Comparison of ENCODE assay signal across 14 cellular contexts in genomic region chr6:166058064-166058739, GRCh38.
DNase-seq lines count a peak whose midpoint lies in the region; ATAC-seq and TF ChIP-seq lines count a peak whose summit lies in the region.
"Had no signal": no experiment of that assay in that cellular context is flagged by ENCODE, and none has a peak within 500 bp of the region (broad histone marks: within the 10 kb centered on the region; RNA-seq: fewer than 3 reads in every experiment).

No MANE protein-coding gene starts in this region.

- H3K4me1 ChIP-seq in ovary (ENCODE audit: insufficient read depth) = peaks cover 2% of the 10 kb centered on the region

- peaks cover 15% of the 10 kb centered on the region for H3K36me3 Mint-ChIP-seq in WTC11

- CTCF ChIA-PET in WTC11 (lab: Charles Lee) = interaction anchor here (0.6 kb wide), 1 partner anchor 1864 kb away, joined by 6 read pairs; no protein-coding TSS in a partner anchor

- H3K4me3 Mint-ChIP-seq in WTC11 = no peak overlapping the region
- H3K4me3 Mint-ChIP-seq: activated CD8-positive, alpha-beta T cell treated with anti-CD3 and anti-CD28 coated beads for 36 hours; B cell; immature natural killer cell had no signal

- peak overlapping the region in 1 of 2 donors; percentile 72 for H3K27ac ChIP-seq in ovary
- H3K27ac ChIP-seq: coronary artery had no signal

- peaks cover 44% of the 10 kb centered on the region for H3K9me3 Mint-ChIP-seq in WTC11

- no peaks in the 10 kb centered on the region for H3K27me3 ChIP-seq in ovary

- no peak for TF ChIP-seq POLR2A in ovary (IDR thresholded peaks at IDR 0.05)

- H3K27ac Mint-ChIP-seq in WTC11 = no peak overlapping the region
- H3K27ac Mint-ChIP-seq: B cell, immature natural killer cell had no signal

- 20 to 24% (median 22%) methylated on average over 10 of the region's 10 CpGs for WGBS in ovary, 3 donors

- ATAC-seq in WTC11 (0 out of 2 replicates have a peak, but pooled peaks have one; percentile 36), left cardiac atrium (peak; percentile 62 to 93), GM18909 (IDR thresholded peaks at IDR 0.05; ENCODE audit: poor library complexity, unreplicated experiment) (no peak), HG03457 (IDR thresholded peaks at IDR 0.05; ENCODE audit: unreplicated experiment) (no peak)
- ATAC-seq: activated CD8-positive, alpha-beta T cell treated with anti-CD3 and anti-CD28 coated beads for 36 hours had no signal

- no peaks in the 10 kb centered on the region for H3K9me3 ChIP-seq in ovary

- intact Hi-C loops in left cardiac atrium (cut with DNase I) = no loop called here
- intact Hi-C loops in ovary (cut with DNase I) = loop anchor here in 1 of 4 donors (5.0 kb wide), 2 partner anchors 51 to 71 kb away; no protein-coding TSS in a partner anchor

- no peak for TF ChIP-seq EP300 in ovary (IDR thresholded peaks at IDR 0.05)

- H3K4me3 ChIP-seq in ovary = no peak overlapping the region
- H3K4me3 ChIP-seq: coronary artery had no signal

- POLR2A ChIA-PET in WTC11 (lab: Charles Lee) = no interaction called here

- peak; percentile 57 for DNase-seq in Ammon's horn (ENCODE audit: low spot score)
- no peak for DNase-seq in WTC11 (ENCODE audit: low spot score)
- DNase-seq in left cardiac atrium = peak; percentile 40
- peak; percentile 66 to 84 (median 77) for DNase-seq in ovary
- no peak for DNase-seq in DMS153 (lab: John Stamatoyannopoulos, UW)
- no peak for DNase-seq in NCI-H2171 treated with DMSO at 0.1 percent for 48 hours (lab: John Stamatoyannopoulos, UW)
- DNase-seq: activated CD8-positive, alpha-beta T cell treated with anti-CD3 and anti-CD28 coated beads for 36 hours; immature natural killer cell; NCI-H2227 treated with DMSO at 0.1 percent for 48 hours; stimulated activated CD4-positive, alpha-beta T cell treated with anti-CD3 and anti-CD28 coated beads, Interleukin-1b, Interleukin-23, amount 100 ng/mL, for 48 hours had no signal

- no peaks in the 10 kb centered on the region; the same call in 1 of the 2 replicates for H3K27me3 Mint-ChIP-seq in WTC11 (ENCODE audit: low read depth)

- no peaks in the 10 kb centered on the region for H3K36me3 ChIP-seq in ovary

- TF ChIP-seq CTCF in WTC11 (IDR thresholded peaks at IDR 0.05) (no peak), ovary (IDR thresholded peaks at IDR 0.05) (no peak)

- H3K4me1 Mint-ChIP-seq in WTC11 = peaks cover 16% of the 10 kb centered on the region
- H3K4me1 Mint-ChIP-seq: B cell, immature natural killer cell had no signal

TF ChIP-seq in WTC11, 78 proteins besides CTCF, POLR2A, EP300 and RAD21:
- TF ChIP-seq ZNF317 (CRISPR knock-in tag; IDR thresholded peaks at IDR 0.05; ENCODE audit: borderline replicate concordance, low read depth) (no peak), STAT6 (CRISPR knock-in tag; conservative IDR thresholded peaks at IDR 0.05; ENCODE audit: low read depth) (no peak), ZNF138 (CRISPR knock-in tag; conservative IDR thresholded peaks at IDR 0.05) (no peak), ZNF121 (CRISPR knock-in tag; IDR thresholded peaks at IDR 0.05) (no peak), ZBTB21 (CRISPR knock-in tag; IDR thresholded peaks at IDR 0.05; ENCODE audit: borderline replicate concordance) (no peak), PRRX2 (CRISPR knock-in tag; IDR thresholded peaks at IDR 0.05) (no peak), JUN (CRISPR knock-in tag; IDR thresholded peaks at IDR 0.05) (no peak), ZNF532 (CRISPR knock-in tag; IDR thresholded peaks at IDR 0.05; ENCODE audit: borderline replicate concordance) (no peak), NFYB (CRISPR knock-in tag; conservative IDR thresholded peaks at IDR 0.05; ENCODE audit: low read depth) (no peak), ATF1 (CRISPR knock-in tag; IDR thresholded peaks at IDR 0.05) (no peak), ERG (CRISPR knock-in tag; IDR thresholded peaks at IDR 0.05) (no peak), SMAD3 (CRISPR knock-in tag; IDR thresholded peaks at IDR 0.05; ENCODE audit: borderline replicate concordance) (no peak), ZNF219 (CRISPR knock-in tag; IDR thresholded peaks at IDR 0.05; ENCODE audit: borderline replicate concordance) (no peak), NFE2L1 (CRISPR knock-in tag; IDR thresholded peaks at IDR 0.05) (no peak)

Comparison
In these comparisons a context has a peak if more than half of its experiments do, and no peak if none do; other contexts are left out.
1. DNase-seq: peak in Ammon's horn (single experiment), left cardiac atrium (single experiment) and ovary (5 of 5); none in WTC11 (single experiment), DMS153 (single experiment) and NCI-H2171 treated with DMSO at 0.1 percent for 48 hours (single experiment).
2. ATAC-seq: peak in WTC11 (single experiment) and left cardiac atrium (2 of 2); none in GM18909 (single experiment) and HG03457 (single experiment).